In genomic region chr4:82891728-82892466, GRCh38 we compare ENCODE assay signal across 8 cellular contexts.
DNase-seq lines count a peak whose midpoint lies in the region; ATAC-seq and TF ChIP-seq lines count a peak whose summit lies in the region.

No MANE protein-coding gene starts in this region.

- peaks cover 10 to 33% of the 10 kb centered on the region in 2 donors for H3K36me3 ChIP-seq in muscle layer of duodenum (ENCODE audit: control insufficient read depth in 1 of 2, insufficient read depth in 2 of 2, low read length in 2 of 2)

- TF ChIP-seq CTCF in NB4 (IDR thresholded peaks at IDR 0.05; ENCODE audit: low read depth, low read length) = no peak
- TF ChIP-seq CTCF in choroid plexus epithelial cell (conservative IDR thresholded peaks at IDR 0.05; ENCODE audit: low read depth, low read length) = no peak

- H3K27me3 ChIP-seq in muscle layer of duodenum (ENCODE audit: low read depth, low read length) = no peaks in the 10 kb centered on the region

- peak overlapping the region; percentile 95 for H3K27ac ChIP-seq in muscle layer of duodenum (ENCODE audit: low read length)

- no peak for ATAC-seq in GM21737 (IDR thresholded peaks at IDR 0.05; ENCODE audit: unreplicated experiment)
- ATAC-seq in HG03469 (IDR thresholded peaks at IDR 0.05; ENCODE audit: unreplicated experiment) = no peak

- peak; percentile 41 for DNase-seq in DMS79 treated with DMSO at 0.1 percent for 48 hours (lab: John Stamatoyannopoulos, UW)
- DNase-seq in DMS79 (lab: John Stamatoyannopoulos, UW) = no peak
- DNase-seq in NB4 (ENCODE audit: low read depth) = peak; percentile 35
- peak; percentile 54 for DNase-seq in choroid plexus epithelial cell (ENCODE audit: low read depth)
- no peak for DNase-seq in NOMO-1 treated with dmso at 0.1 percent for 144 hours (lab: John Stamatoyannopoulos, UW; ENCODE audit: unreplicated experiment)

- no peak for TF ChIP-seq POLR2A in NB4 (IDR thresholded peaks at IDR 0.05; ENCODE audit: extremely low read depth, insufficient read length)

- peaks cover 1 to 20% of the 10 kb centered on the region in 2 donors for H3K4me1 ChIP-seq in muscle layer of duodenum (ENCODE audit: control insufficient read depth in 1 of 2, insufficient read depth in 2 of 2, low read length in 2 of 2)

- H3K4me3 ChIP-seq in NB4 (ENCODE audit: low read depth, low read length) = peak overlapping the region; percentile 68
- peak overlapping the region; percentile 94 for H3K4me3 ChIP-seq in choroid plexus epithelial cell (ENCODE audit: low read depth, low read length)
- peak overlapping the region; percentile 90 to 98 for H3K4me3 ChIP-seq in muscle layer of duodenum (ENCODE audit: low read depth in 1 of 2, low read length in 2 of 2)

- H3K9me3 ChIP-seq in muscle layer of duodenum (ENCODE audit: control insufficient read depth in 1 of 2, low read length in 2 of 2) = no peaks in the 10 kb centered on the region

Comparison
In these comparisons a context has a peak if more than half of its experiments do, and no peak if none do; other contexts are left out.
1. DNase-seq: peak in DMS79 treated with DMSO at 0.1 percent for 48 hours (single experiment), NB4 (single experiment) and choroid plexus epithelial cell (single experiment); none in DMS79 (single experiment) and NOMO-1 treated with dmso at 0.1 percent for 144 hours (single experiment).
2. Peak in every context shown above with its lines, with median percentiles within 50 percentile points of each other: H3K4me3 ChIP-seq.